11 cellular contexts compared by ENCODE assay signal in genomic region chr9:93091056-93091452, GRCh38. TPM values are rescaled to one million over a fixed set of nuclear protein-coding genes. Genes with fewer than 3 reads are reported as not detected.
DNase-seq lines count a peak whose midpoint lies in the region; ATAC-seq, FAIRE-seq and TF ChIP-seq lines count a peak whose summit lies in the region.
"Had no signal": no experiment of that assay in that cellular context is flagged by ENCODE, and none has a peak within 500 bp of the region (broad histone marks: within the 10 kb centered on the region; RNA-seq: fewer than 3 reads in every experiment).

No MANE protein-coding gene starts in this region.

- in situ Hi-C loops in HepG2 (cut with HindIII; ENCODE audit: extremely low pct_ligation_motif_present, low pct_unique_long_range_greater_than_20kb): no loop called here

- no TSS peak for BruUV-seq in HepG2 (replicated peaks; lab: Mats Ljungman, UMichigan)

- peaks cover 5 to 8% of the 10 kb centered on the region in 2 donors for H3K9me3 Mint-ChIP-seq in activated T-cell treated with anti-CD3 and anti-CD28 coated beads, Interleukin-2, amount 50 U/mL, for 72 hours

- H3K27me3 ChIP-seq in right lobe of liver (no peaks in the 10 kb centered on the region), HepG2 (ENCODE audit: control insufficient read depth in 1 of 2, insufficient read depth in 2 of 2, low read length in 2 of 2) (peaks cover 1 to 5% of the 10 kb centered on the region in 2 experiments; a peak in 1 of 5 replicates), esophagus squamous epithelium (no peaks in the 10 kb centered on the region), SJCRH30 (no peaks in the 10 kb centered on the region)
- H3K27me3 ChIP-seq: cardiac muscle cell, heart left ventricle had no signal

- intact Hi-C loops in right lobe of liver (cut with DNase I) (loop anchor here in 1 of 2 donors (10.0 kb wide), 1 partner anchor 86 kb away; no protein-coding TSS in a partner anchor), HepG2 (cut with micrococcal nuclease; ENCODE audit: unreplicated experiment) (no loop called here), mucosa of descending colon (cut with DNase I, micrococcal nuclease) (no loop called here), esophagus squamous epithelium (cut with DNase I) (no loop called here)

- no peaks in the 10 kb centered on the region for H3K27me3 Mint-ChIP-seq in activated T-cell treated with anti-CD3 and anti-CD28 coated beads, Interleukin-2, amount 50 U/mL, for 72 hours (ENCODE audit: low read depth)

- WGBS in right lobe of liver (ENCODE audit: insufficient coverage, low coverage, low lambda C conversion rate, missing lambda C conversion rate): 89% methylated on average over 4 of the region's 4 CpGs
- WGBS in HepG2 (ENCODE audit: low lambda C conversion rate): 54% methylated on average over 4 of the region's 4 CpGs
- WGBS in esophagus squamous epithelium, 2 donors: 82 to 83% methylated on average over 4 of the region's 4 CpGs

- peaks cover 77% of the 10 kb centered on the region for H3K4me1 Mint-ChIP-seq in activated T-cell treated with anti-CD3 and anti-CD28 coated beads, Interleukin-2, amount 50 U/mL, for 72 hours (ENCODE audit: low read depth)

- H3K79me2 ChIP-seq in HepG2 (ENCODE audit: insufficient read depth, low read length): no peaks in the 10 kb centered on the region

- no peaks in the 10 kb centered on the region for H3K9me3 ChIP-seq in right lobe of liver
- no peaks in the 10 kb centered on the region for H3K9me3 ChIP-seq in HepG2 (ENCODE audit: low read length)
- H3K9me3 ChIP-seq in mucosa of descending colon: no peaks in the 10 kb centered on the region
- peaks cover 0 to 19% (median 10%) of the 10 kb centered on the region in 3 donors for H3K9me3 ChIP-seq in esophagus squamous epithelium
- no peaks in the 10 kb centered on the region for H3K9me3 ChIP-seq in SJCRH30 (replicated peaks)

- H3K4me3 ChIP-seq in right lobe of liver (no peak overlapping the region), HepG2 (replicated peaks in 1 of 3; ENCODE audit: insufficient read depth in 1 of 3, low read depth in 2 of 3, low read length in 3 of 3) (no peak overlapping the region), mucosa of descending colon (no peak overlapping the region), esophagus squamous epithelium (no peak overlapping the region), SJCRH30 (no peak overlapping the region)
- H3K4me3 ChIP-seq: cardiac muscle cell, heart left ventricle had no signal

- no peak for TF ChIP-seq EP300 in HepG2 (IDR thresholded peaks at IDR 0.05; ENCODE audit: low read depth in 2 of 2, low read length in 2 of 2)
- TF ChIP-seq EP300 in HepG2 (CRISPR knock-in tag; IDR thresholded peaks at IDR 0.05; ENCODE audit: borderline replicate concordance): no peak

- TF ChIP-seq RAD21 in HepG2 (CRISPR knock-in tag; IDR thresholded peaks at IDR 0.05): no peak

- H3K27ac Mint-ChIP-seq in activated T-cell treated with anti-CD3 and anti-CD28 coated beads, Interleukin-2, amount 50 U/mL, for 72 hours: peak overlapping the region; percentile 88

- no peaks in the 10 kb centered on the region for H4K20me1 ChIP-seq in HepG2 (ENCODE audit: insufficient read depth, low read length)

- H3K4me1 ChIP-seq in right lobe of liver (peaks cover 0 to 9% (median 0%) of the 10 kb centered on the region in 4 donors), HepG2 (ENCODE audit: insufficient read depth, low read length) (peaks cover 64% of the 10 kb centered on the region), mucosa of descending colon (ENCODE audit: low read depth) (peaks cover 21% of the 10 kb centered on the region), esophagus squamous epithelium (peaks cover 4 to 27% (median 10%) of the 10 kb centered on the region in 3 donors), SJCRH30 (peaks cover 3% of the 10 kb centered on the region; the same call in 1 of the 2 replicates)

- TF ChIP-seq POLR2A in right lobe of liver (IDR thresholded peaks at IDR 0.05): no peak
- TF ChIP-seq POLR2A in HepG2 (IDR thresholded peaks at IDR 0.05; ENCODE audit: insufficient read depth in 1 of 2, low read depth in 2 of 2, low read length in 2 of 2): no peak
- TF ChIP-seq POLR2A in esophagus squamous epithelium (IDR thresholded peaks at IDR 0.05): no peak

- ATAC-seq in right lobe of liver (no peak), HepG2 (no peak), mucosa of descending colon (no peak), GM19023 (IDR thresholded peaks at IDR 0.05; ENCODE audit: unreplicated experiment) (no peak), omental fat pad (ENCODE audit: low FRiP score) (no peak)
- ATAC-seq in activated T-cell treated with anti-CD3 and anti-CD28 coated beads, Interleukin-2, amount 50 U/mL, for 72 hours (replicated peaks in 1 of 2): no peak
- ATAC-seq: heart left ventricle, left ventricle myocardium superior had no signal

- H3K4me2 ChIP-seq in HepG2 (ENCODE audit: low read depth, low read length): no peak overlapping the region

- H3K4me3 Mint-ChIP-seq in activated T-cell treated with anti-CD3 and anti-CD28 coated beads, Interleukin-2, amount 50 U/mL, for 72 hours: peak overlapping the region; percentile 63 to 90

- POLR2A ChIA-PET in HepG2 (lab: Yijun Ruan, JAX): no interaction called here

- no peak overlapping the region for H2AFZ ChIP-seq in HepG2 (ENCODE audit: low read length)

- FAIRE-seq in HepG2 (lab: Jason Lieb, UNC): no peak

- H3K9ac ChIP-seq in HepG2 (ENCODE audit: insufficient read depth, low read depth, low read length): no peak overlapping the region

- DNase-seq in right lobe of liver (peak in 2 of 3 donors; percentile 16 to 43), HepG2 (ENCODE audit: low spot score) (no peak), mucosa of descending colon (peak in 2 of 3 donors; percentile 21), esophagus squamous epithelium (lab: John Stamatoyannopoulos, UW) (no peak), SJCRH30 (no peak), omental fat pad (ENCODE audit: low spot score) (no peak)
- DNase-seq in activated T-cell treated with anti-CD3 and anti-CD28 coated beads, Interleukin-2, amount 50 U/mL, for 72 hours: no peak
- DNase-seq: left ventricle myocardium superior had no signal

- TF ChIP-seq CTCF in right lobe of liver (IDR thresholded peaks at IDR 0.05) (no peak), HepG2 (CRISPR knock-in tag; IDR thresholded peaks at IDR 0.05) (no peak), mucosa of descending colon (IDR thresholded peaks at IDR 0.05) (no peak), esophagus squamous epithelium (IDR thresholded peaks at IDR 0.05) (no peak), omental fat pad (IDR thresholded peaks at IDR 0.05) (no peak)

- H3K27ac ChIP-seq in right lobe of liver (no peak overlapping the region), HepG2 (ENCODE audit: extremely low read length, insufficient read depth, low read length) (no peak overlapping the region), esophagus squamous epithelium (no peak overlapping the region), SJCRH30 (no peak overlapping the region)
- H3K27ac ChIP-seq: cardiac muscle cell, heart left ventricle had no signal

- CTCF ChIA-PET in HepG2 (lab: Yijun Ruan, JAX; ENCODE audit: low intra/inter-chr PET ratio, low total read pairs): no interaction called here

- peaks cover 22 to 30% of the 10 kb centered on the region in 2 donors for H3K36me3 Mint-ChIP-seq in activated T-cell treated with anti-CD3 and anti-CD28 coated beads, Interleukin-2, amount 50 U/mL, for 72 hours (ENCODE audit: insufficient read depth in 2 of 2)

- H3K36me3 ChIP-seq in right lobe of liver (no peaks in the 10 kb centered on the region), HepG2 (replicated peaks in 1 of 2; ENCODE audit: control insufficient read depth in 1 of 2, insufficient read depth in 2 of 2, low read length in 2 of 2) (no peaks in the 10 kb centered on the region), mucosa of descending colon (ENCODE audit: low read depth) (no peaks in the 10 kb centered on the region), esophagus squamous epithelium (no peaks in the 10 kb centered on the region), SJCRH30 (no peaks in the 10 kb centered on the region)
- H3K36me3 ChIP-seq: cardiac muscle cell, heart left ventricle had no signal

RNA-seq across cellular contexts. Expression of gene CARD19, which starts 5.0 kb away (rescaled TPM):
- 10 to 100 TPM in 3 of 6 experiments, 1 to 10 TPM in 3; 6.3 to 31.7 (median 12.1) TPM for total RNA-seq in right lobe of liver
- 15.2 and 18.4 TPM in 2 replicates for total RNA-seq in HepG2 (2016; rRNA removed; fragmentation: Illumina TruSeq; extraction: Trizol)
- 15.8 and 20.2 TPM in 2 replicates for total RNA-seq in HepG2 (2016; cell fraction: cytosol; rRNA removed; fragmentation: Illumina TruSeq; extraction: Trizol; ENCODE audit: low read depth)
- total RNA-seq in HepG2 (2016; cell fraction: insoluble cytoplasmic fraction; rRNA removed; fragmentation: Illumina TruSeq; extraction: Trizol): 18.6 and 20.5 TPM in 2 replicates
- total RNA-seq in HepG2 (2016; cell fraction: membrane; rRNA removed; fragmentation: Illumina TruSeq; extraction: Trizol): 17.3 and 29.5 TPM in 2 replicates
- 8.3 and 12.2 TPM in 2 replicates for total RNA-seq in HepG2 (2016; cell fraction: nucleus; rRNA removed; fragmentation: Illumina TruSeq; extraction: Trizol)
- 47.2 and 62.0 TPM in 2 replicates for polyA plus RNA-seq in HepG2 (2011; rRNA removed)
- polyA plus RNA-seq in HepG2 (2011; cell fraction: cytosol; rRNA removed): 33.8 and 73.1 TPM in 2 replicates
- polyA plus RNA-seq in HepG2 (2011; cell fraction: nucleus; rRNA removed): 101 and 106 TPM in 2 replicates
- polyA plus RNA-seq in HepG2 (2012): 14.6 TPM in 2 replicates
- polyA plus RNA-seq in HepG2 (2016; cell fraction: cytosol; fragmentation: Illumina TruSeq; extraction: Trizol; ENCODE audit: low read depth): 16.0 and 27.0 TPM in 2 replicates
- polyA plus RNA-seq in HepG2 (2016; cell fraction: insoluble cytoplasmic fraction; fragmentation: Illumina TruSeq; extraction: Trizol; ENCODE audit: low read depth): 14.7 and 18.5 TPM in 2 replicates
- 13.4 and 18.5 TPM in 2 replicates for polyA plus RNA-seq in HepG2 (2016; cell fraction: membrane; fragmentation: Illumina TruSeq; extraction: Trizol; ENCODE audit: low read depth)
- polyA plus RNA-seq in HepG2 (2016; cell fraction: nucleus; fragmentation: Illumina TruSeq; extraction: Trizol; ENCODE audit: insufficient read depth, low read depth): 25.1 and 25.9 TPM in 2 replicates
- 11.5 and 28.1 TPM in 2 replicates for polyA minus RNA-seq in HepG2 (2011; rRNA and poly(A)+ RNA removed; ENCODE audit: low replicate concordance)
- polyA minus RNA-seq in HepG2 (2011; cell fraction: cytosol; rRNA and poly(A)+ RNA removed): 14.0 and 17.6 TPM in 2 replicates
- 11.3 and 12.8 TPM in 2 replicates for polyA minus RNA-seq in HepG2 (2011; cell fraction: nucleus; rRNA and poly(A)+ RNA removed)
- 10 to 100 TPM; 65.7 to 70.0 TPM for total RNA-seq in activated T-cell treated with anti-CD3 and anti-CD28 coated beads, Interleukin-2, amount 50 U/mL, for 72 hours
- total RNA-seq in mucosa of descending colon: 10 to 100 TPM; 39.1 to 47.8 (median 44.2) TPM
- total RNA-seq in esophagus squamous epithelium: 10 to 100 TPM; 16.2 to 37.8 (median 29.0) TPM
- total RNA-seq in SJCRH30 (2014; rRNA removed; shearing (Covaris generic)): 36.9 and 41.6 TPM in 2 replicates
- 10 to 100 TPM; 45.7 to 76.5 (median 57.9) TPM for total RNA-seq in omental fat pad

RNA-seq across cellular contexts. Expression of gene SUSD3, which starts 32.6 kb away (rescaled TPM):
- total RNA-seq in right lobe of liver (10 to 100 TPM in 4 of 6 experiments, 1 to 10 TPM in 2; 6.5 to 51.5 (median 31.2) TPM), HepG2 (2016; rRNA removed; fragmentation: Illumina TruSeq; extraction: Trizol) (6.0 and 7.0 TPM in 2 replicates), mucosa of descending colon (1 to 10 TPM; 1.2 to 2.5 (median 1.8) TPM), esophagus squamous epithelium (1 to 10 TPM in 3 of 4 donors, under 1 TPM in 1; 0.22 to 5.8 (median 2.7) TPM), omental fat pad (10 to 100 TPM in 2 of 4 donors, 1 to 10 TPM in 2; 6.8 to 24.2 (median 12.8) TPM)
- 10.2 and 12.4 TPM in 2 replicates for total RNA-seq in HepG2 (2016; cell fraction: cytosol; rRNA removed; fragmentation: Illumina TruSeq; extraction: Trizol; ENCODE audit: low read depth)
- total RNA-seq in HepG2 (2016; cell fraction: insoluble cytoplasmic fraction; rRNA removed; fragmentation: Illumina TruSeq; extraction: Trizol): 6.3 and 8.8 TPM in 2 replicates
- 10.0 and 14.6 TPM in 2 replicates for total RNA-seq in HepG2 (2016; cell fraction: membrane; rRNA removed; fragmentation: Illumina TruSeq; extraction: Trizol)
- 4.9 and 5.2 TPM in 2 replicates for total RNA-seq in HepG2 (2016; cell fraction: nucleus; rRNA removed; fragmentation: Illumina TruSeq; extraction: Trizol)
- polyA plus RNA-seq in HepG2 (2011; rRNA removed): 9.1 and 11.7 TPM in 2 replicates
- polyA plus RNA-seq in HepG2 (2011; cell fraction: cytosol; rRNA removed): 6.2 and 9.7 TPM in 2 replicates
- polyA plus RNA-seq in HepG2 (2011; cell fraction: nucleus; rRNA removed): 4.6 and 5.9 TPM in 2 replicates
- polyA plus RNA-seq in HepG2 (2012): 4.2 and 5.4 TPM in 2 replicates
- polyA plus RNA-seq in HepG2 (2016; cell fraction: cytosol; fragmentation: Illumina TruSeq; extraction: Trizol; ENCODE audit: low read depth): 12.5 and 16.5 TPM in 2 replicates
- polyA plus RNA-seq in HepG2 (2016; cell fraction: insoluble cytoplasmic fraction; fragmentation: Illumina TruSeq; extraction: Trizol; ENCODE audit: low read depth): 5.3 and 7.1 TPM in 2 replicates
- 12.6 and 14.6 TPM in 2 replicates for polyA plus RNA-seq in HepG2 (2016; cell fraction: membrane; fragmentation: Illumina TruSeq; extraction: Trizol; ENCODE audit: low read depth)
- 9.7 and 10.7 TPM in 2 replicates for polyA plus RNA-seq in HepG2 (2016; cell fraction: nucleus; fragmentation: Illumina TruSeq; extraction: Trizol; ENCODE audit: insufficient read depth, low read depth)
- 7.9 TPM in 1 of 2 replicates, not detected in the other for polyA minus RNA-seq in HepG2 (2011; rRNA and poly(A)+ RNA removed; ENCODE audit: low replicate concordance)
- 1.8 and 2.8 TPM in 2 replicates for polyA minus RNA-seq in HepG2 (2011; cell fraction: cytosol; rRNA and poly(A)+ RNA removed)
- polyA minus RNA-seq in HepG2 (2011; cell fraction: nucleus; rRNA and poly(A)+ RNA removed): 0.90 and 0.99 TPM in 2 replicates
- total RNA-seq in activated T-cell treated with anti-CD3 and anti-CD28 coated beads, Interleukin-2, amount 50 U/mL, for 72 hours: 10 to 100 TPM; 53.1 to 56.8 TPM
- total RNA-seq in SJCRH30 (2014; rRNA removed; shearing (Covaris generic)): not detected in 2 replicates
- total RNA-seq: cardiac muscle cell had no signal
- polyA plus RNA-seq: cardiac muscle cell had no signal

RNA-seq across cellular contexts. Expression of gene NINJ1, which starts 43.0 kb away (rescaled TPM):
- total RNA-seq in right lobe of liver: 100 to 1,000 TPM in 1 of 6 experiments, 10 to 100 TPM in 5; 35.6 to 103 (median 65.1) TPM
- total RNA-seq in HepG2 (2016; rRNA removed; fragmentation: Illumina TruSeq; extraction: Trizol): 77.1 and 92.1 TPM in 2 replicates
- total RNA-seq in HepG2 (2016; cell fraction: cytosol; rRNA removed; fragmentation: Illumina TruSeq; extraction: Trizol; ENCODE audit: low read depth): 104 and 127 TPM in 2 replicates
- 66.8 and 94.8 TPM in 2 replicates for total RNA-seq in HepG2 (2016; cell fraction: insoluble cytoplasmic fraction; rRNA removed; fragmentation: Illumina TruSeq; extraction: Trizol)
- 149 and 180 TPM in 2 replicates for total RNA-seq in HepG2 (2016; cell fraction: membrane; rRNA removed; fragmentation: Illumina TruSeq; extraction: Trizol)
- total RNA-seq in HepG2 (2016; cell fraction: nucleus; rRNA removed; fragmentation: Illumina TruSeq; extraction: Trizol): 48.9 and 58.7 TPM in 2 replicates
- polyA plus RNA-seq in HepG2 (2011; rRNA removed): 81.2 and 109 TPM in 2 replicates
- polyA plus RNA-seq in HepG2 (2011; cell fraction: cytosol; rRNA removed): 83.2 and 110 TPM in 2 replicates
- polyA plus RNA-seq in HepG2 (2011; cell fraction: nucleus; rRNA removed): 62.3 and 83.6 TPM in 2 replicates
- polyA plus RNA-seq in HepG2 (2012): 77.3 and 145 TPM in 2 replicates
- 196 and 226 TPM in 2 replicates for polyA plus RNA-seq in HepG2 (2016; cell fraction: cytosol; fragmentation: Illumina TruSeq; extraction: Trizol; ENCODE audit: low read depth)
- 104 and 130 TPM in 2 replicates for polyA plus RNA-seq in HepG2 (2016; cell fraction: insoluble cytoplasmic fraction; fragmentation: Illumina TruSeq; extraction: Trizol; ENCODE audit: low read depth)
- polyA plus RNA-seq in HepG2 (2016; cell fraction: membrane; fragmentation: Illumina TruSeq; extraction: Trizol; ENCODE audit: low read depth): 235 and 242 TPM in 2 replicates
- polyA plus RNA-seq in HepG2 (2016; cell fraction: nucleus; fragmentation: Illumina TruSeq; extraction: Trizol; ENCODE audit: insufficient read depth, low read depth): 122 and 127 TPM in 2 replicates
- polyA minus RNA-seq in HepG2 (2011; rRNA and poly(A)+ RNA removed; ENCODE audit: low replicate concordance): 22.5 and 101 TPM in 2 replicates
- polyA minus RNA-seq in HepG2 (2011; cell fraction: cytosol; rRNA and poly(A)+ RNA removed): 26.1 and 26.7 TPM in 2 replicates
- polyA minus RNA-seq in HepG2 (2011; cell fraction: nucleus; rRNA and poly(A)+ RNA removed): 17.8 and 21.8 TPM in 2 replicates
- total RNA-seq in activated T-cell treated with anti-CD3 and anti-CD28 coated beads, Interleukin-2, amount 50 U/mL, for 72 hours: 100 to 1,000 TPM; 121 to 124 TPM
- 10 to 100 TPM; 19.5 to 68.9 (median 23.2) TPM for total RNA-seq in mucosa of descending colon
- total RNA-seq in esophagus squamous epithelium: 10 to 100 TPM; 12.6 to 61.3 (median 31.4) TPM
- 24.6 and 27.1 TPM in 2 replicates for total RNA-seq in SJCRH30 (2014; rRNA removed; shearing (Covaris generic))
- total RNA-seq in omental fat pad: 100 to 1,000 TPM in 2 of 4 donors, 10 to 100 TPM in 2; 63.3 to 137 (median 104) TPM

Comparison
In these comparisons a context has a peak if more than half of its experiments do, and no peak if none do; other contexts are left out.
1. DNase-seq: peak in right lobe of liver (2 of 3) and mucosa of descending colon (2 of 3); none in HepG2 (single experiment), activated T-cell treated with anti-CD3 and anti-CD28 coated beads, Interleukin-2, amount 50 U/mL, for 72 hours (0 of 2), esophagus squamous epithelium (single experiment), SJCRH30 (0 of 2) and omental fat pad (single experiment).